Comparison of ENCODE assay signal across 8 cellular contexts in the genomic region with DNA sequence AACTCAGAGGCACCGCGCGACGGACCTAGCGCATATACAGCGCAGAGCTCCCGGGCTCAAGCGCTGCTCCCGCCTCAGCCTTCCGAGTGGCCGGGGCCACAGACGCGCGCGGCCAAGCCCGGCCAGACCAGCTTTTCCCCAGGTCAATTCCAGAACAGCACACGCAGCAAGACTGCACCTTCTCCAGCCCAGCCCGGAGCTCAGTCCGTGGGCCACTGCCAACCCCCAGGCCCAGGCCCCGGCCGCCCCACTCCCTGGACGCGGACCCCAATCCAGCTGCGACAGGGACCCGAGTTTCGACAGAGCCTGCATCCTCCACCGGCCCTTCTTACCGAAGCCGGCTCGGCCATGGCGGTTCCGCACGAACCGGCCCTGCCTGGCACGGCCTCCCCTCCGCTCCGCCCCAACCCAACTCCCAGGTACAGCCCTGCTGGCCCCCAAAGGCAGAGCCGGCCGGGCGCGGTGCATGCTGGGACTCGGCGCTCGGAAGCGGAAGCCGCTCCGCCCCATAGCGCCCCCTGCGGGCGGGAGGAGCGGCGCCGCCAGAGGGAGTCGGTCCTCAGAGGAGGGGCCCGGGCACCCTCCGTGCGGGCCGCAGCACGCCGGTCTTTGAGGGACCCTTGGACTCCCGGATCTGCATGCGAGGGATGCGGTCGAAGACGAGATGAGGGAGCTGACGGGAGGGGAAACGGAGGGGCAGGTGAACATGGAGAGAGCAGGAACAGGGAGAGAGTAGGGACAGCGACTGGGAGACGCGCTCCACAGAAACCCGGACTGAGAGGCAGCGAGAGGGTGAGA. TPM values are rescaled to one million over a fixed set of nuclear protein-coding genes. Genes with fewer than 3 reads are reported as not detected.
A peak's percentile ranks its signal among the peaks of the same experiment; 100 is the strongest.
DNase-seq lines count a peak whose midpoint lies in the region; TF ChIP-seq lines count a peak whose summit lies in the region.

A gene with protein sequence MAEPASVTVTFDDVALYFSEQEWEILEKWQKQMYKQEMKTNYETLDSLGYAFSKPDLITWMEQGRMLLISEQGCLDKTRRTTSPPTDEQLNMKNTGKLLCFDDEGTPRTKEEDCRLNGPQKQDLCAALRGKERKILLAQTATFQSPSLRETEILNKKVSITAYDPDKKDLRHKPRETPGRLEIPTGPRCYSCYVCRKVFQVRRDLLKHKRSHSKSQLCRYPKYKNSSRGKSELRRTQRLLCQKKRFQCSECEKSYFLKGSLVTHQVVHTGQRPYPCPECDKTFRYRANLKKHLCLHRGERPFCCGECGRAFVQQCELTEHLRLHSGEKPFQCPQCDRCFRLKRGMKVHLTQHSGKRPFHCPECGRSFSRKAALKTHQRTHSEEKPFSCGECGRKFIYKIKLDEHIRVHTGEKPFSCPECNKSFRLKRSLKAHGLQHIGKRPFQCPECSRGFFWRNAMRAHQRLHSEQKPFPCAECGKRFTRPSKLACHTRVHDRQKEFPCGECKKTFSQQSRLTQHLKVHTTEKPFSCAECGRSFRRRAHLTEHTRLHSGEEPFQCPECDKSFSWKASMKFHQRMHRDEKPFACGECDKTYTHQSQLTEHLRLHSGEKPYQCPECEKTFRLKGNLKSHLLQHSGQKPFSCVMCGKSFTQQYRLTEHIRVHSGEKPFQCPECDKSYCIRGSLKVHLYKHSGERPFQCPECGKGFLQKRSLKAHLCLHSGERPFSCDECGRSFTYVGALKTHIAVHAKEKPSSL (minus strand): TSS at position 461 of the 798 bp plus-strand sequence. CDS start 111 bp downstream, at position 350.

- peaks cover 26 to 37% (median 28%) of the 10 kb centered on the region in 3 experiments for H3K36me3 Mint-ChIP-seq in H9 (ENCODE audit: insufficient read depth in 1 of 3, low read depth in 3 of 3)

- H3K23me2 ChIP-seq in H9 (ENCODE audit: insufficient read length, low read depth, low read length, poor library complexity, severe bottlenecking) = peaks cover 10% of the 10 kb centered on the region

- no peaks in the 10 kb centered on the region for H4K20me1 ChIP-seq in H9 (ENCODE audit: control insufficient read depth, insufficient read depth, insufficient read length)
- H4K20me1 ChIP-seq in Loucy (ENCODE audit: insufficient read depth, low read length, poor library complexity, severe bottlenecking) = no peaks in the 10 kb centered on the region

- no CpG with 5 or more reads among the region's 72 CpGs for whole genome bisulfite sequencing in H9 (ENCODE audit: extremely low coverage, insufficient read length, low lambda C conversion rate)
- no CpG with 5 or more reads among the region's 72 CpGs for WGBS in neuronal stem cell (ENCODE audit: extremely low coverage in 2 of 2, insufficient read length in 2 of 2, insufficient replicate concordance in 1 of 2), 2 donors

- no peak within 1 kb of the TSS for H2AFZ ChIP-seq in H9 (ENCODE audit: low read length)
- H2AFZ ChIP-seq in Loucy (ENCODE audit: low read length) = peak within 1 kb of the TSS; percentile 94
- H2AFZ ChIP-seq in neuronal stem cell (ENCODE audit: low read length) = peak within 1 kb of the TSS; percentile 97

- H3K18ac ChIP-seq in H9 (ENCODE audit: insufficient read length, low read depth, low read length) (peak within 1 kb of the TSS; percentile 89), neuronal stem cell (ENCODE audit: low read length) (peak within 1 kb of the TSS; percentile 99)

- no peak within 1 kb of the TSS for H3T11ph ChIP-seq in H9 (ENCODE audit: low read length)

- H3K36me3 ChIP-seq in Loucy (ENCODE audit: insufficient read depth, low read length) (peaks cover 11% of the 10 kb centered on the region), neuronal stem cell (replicated peaks in 1 of 2; ENCODE audit: control insufficient read depth in 2 of 2, insufficient read depth in 2 of 2, low read length in 2 of 2) (peaks cover 4 to 20% of the 10 kb centered on the region in 2 donors)

- H3K9me2 ChIP-seq in Loucy (replicated peaks; ENCODE audit: low read depth, low read length) = no peaks in the 10 kb centered on the region

- no peak within 1 kb of the TSS for H4K5ac ChIP-seq in H9 (ENCODE audit: insufficient read length, low read depth, low read length)

- peak; percentile 92 for DNase-seq in GDM1 (lab: John Stamatoyannopoulos, UW)
- DNase-seq in H9 = peak; percentile 93
- DNase-seq in SHP77 (lab: John Stamatoyannopoulos, UW) = peak; percentile 75 to 86
- DNase-seq in activated gamma-delta T cell treated with Interleukin-2 at 50 U/mL for 16 hours = peak; percentile 94
- DNase-seq in foreskin fibroblast = peak; percentile 88 to 97
- DNase-seq in neuronal stem cell (ENCODE audit: low spot score) = peak; percentile 91
- peak in 48 of 49 donors; percentile 33 to 93 (median 83) for DNase-seq in substantia nigra (lab: John Stamatoyannopoulos, UW)

- peaks cover 11% of the 10 kb centered on the region for H3K9me3 ChIP-seq in H9 (ENCODE audit: control insufficient read depth, low read depth, low read length)
- H3K9me3 ChIP-seq in Loucy (ENCODE audit: insufficient read depth, low read depth, low read length) = peaks cover 10% of the 10 kb centered on the region
- peaks cover 6 to 11% of the 10 kb centered on the region in 2 donors for H3K9me3 ChIP-seq in neuronal stem cell (replicated peaks in 1 of 2; ENCODE audit: control insufficient read depth in 2 of 2, insufficient read depth in 1 of 2, low read depth in 1 of 2, low read length in 2 of 2)

- H2BK5ac ChIP-seq in H9 (ENCODE audit: insufficient read length, low read length) (no peak within 1 kb of the TSS), neuronal stem cell (ENCODE audit: low read length) (peak within 1 kb of the TSS; percentile 87)

- peak within 1 kb of the TSS; percentile 7; the same call in 1 of the 2 replicates for H2BK15ac ChIP-seq in H9 (ENCODE audit: low read depth, low read length)
- peak within 1 kb of the TSS; percentile 75 for H2BK15ac ChIP-seq in neuronal stem cell (ENCODE audit: low read length)

- H3K4me3 ChIP-seq in Loucy (ENCODE audit: low read length, poor library complexity, severe bottlenecking) = peak within 1 kb of the TSS; percentile 99
- peak within 1 kb of the TSS; percentile 99 for H3K4me3 ChIP-seq in foreskin fibroblast (ENCODE audit: low read depth in 1 of 2, low read length in 2 of 2)
- H3K4me3 ChIP-seq in neuronal stem cell (ENCODE audit: low read length in 2 of 2) = peak within 1 kb of the TSS; percentile 82 to 96

- H3K27me3 ChIP-seq in H9 (ENCODE audit: insufficient read depth, low read length) = no peaks in the 10 kb centered on the region
- no peaks in the 10 kb centered on the region for H3K27me3 ChIP-seq in Loucy (ENCODE audit: insufficient read depth, low read length, poor library complexity, severe bottlenecking)
- no peaks in the 10 kb centered on the region for H3K27me3 ChIP-seq in neuronal stem cell (ENCODE audit: control insufficient read depth in 3 of 3, insufficient read depth in 3 of 3, low read depth in 1 of 3, low read length in 3 of 3)

- H3K14ac ChIP-seq in H9 (ENCODE audit: insufficient read depth, low read length) (peak within 1 kb of the TSS; percentile 91), neuronal stem cell (ENCODE audit: low read length) (peak within 1 kb of the TSS; percentile 97)

- no peak within 1 kb of the TSS for H2BK120ac ChIP-seq in H9 (ENCODE audit: low read depth, low read length, poor library complexity, severe bottlenecking)
- H2BK120ac ChIP-seq in neuronal stem cell (ENCODE audit: low read depth, low read length) = no peak within 1 kb of the TSS

- H2AK5ac ChIP-seq in H9 (ENCODE audit: insufficient read length, low read length) (no peak within 1 kb of the TSS), neuronal stem cell (ENCODE audit: low read depth, low read length) (peak within 1 kb of the TSS; percentile 98)

- peak within 1 kb of the TSS; percentile 98 for H3K9ac ChIP-seq in H9 (ENCODE audit: extremely low read depth, insufficient read length, low read length)
- H3K9ac ChIP-seq in Loucy (ENCODE audit: low read depth, low read length, poor library complexity, severe bottlenecking) = peak within 1 kb of the TSS; percentile 100
- peak within 1 kb of the TSS; percentile 100 for H3K9ac ChIP-seq in neuronal stem cell (ENCODE audit: low read depth, low read length, poor library complexity)

- H3K23ac ChIP-seq in H9 (ENCODE audit: insufficient read length, low read depth, low read length) = no peak within 1 kb of the TSS
- H3K23ac ChIP-seq in neuronal stem cell (ENCODE audit: low read depth, low read length, poor library complexity) = peak within 1 kb of the TSS; percentile 99

- no peak within 1 kb of the TSS for H4K8ac ChIP-seq in H9 (replicated peaks; ENCODE audit: insufficient read length, low read depth, low read length)
- peak within 1 kb of the TSS; percentile 65 for H4K8ac ChIP-seq in neuronal stem cell (ENCODE audit: low read depth, low read length)

- no peaks in the 10 kb centered on the region for H3F3A ChIP-seq in Loucy (ENCODE audit: low read depth)

- no peaks in the 10 kb centered on the region for H3K27me3 Mint-ChIP-seq in H9 (ENCODE audit: low read depth)

- H3K27ac ChIP-seq in H9 (ENCODE audit: insufficient read length, low read depth, low read length) (peak within 1 kb of the TSS; percentile 43), neuronal stem cell (replicated peaks; ENCODE audit: low read length) (peak within 1 kb of the TSS; percentile 78), substantia nigra (ENCODE audit: low read depth, low read length, poor library complexity, severe bottlenecking) (peak within 1 kb of the TSS; percentile 96)

- TF ChIP-seq CTCF in H9 (conservative IDR thresholded peaks at IDR 0.05) = peak; percentile 96
- peak; percentile 69 for TF ChIP-seq CTCF in Loucy (conservative IDR thresholded peaks at IDR 0.05; ENCODE audit: low read length)
- peak; percentile 98 for TF ChIP-seq CTCF in foreskin fibroblast (IDR thresholded peaks at IDR 0.05; ENCODE audit: low read depth, low read length)

- peak within 1 kb of the TSS; percentile 62 for H3K4ac ChIP-seq in H9 (ENCODE audit: low read depth, low read length)
- H3K4ac ChIP-seq in neuronal stem cell (ENCODE audit: low read length) = peak within 1 kb of the TSS; percentile 93

- peaks cover 5% of the 10 kb centered on the region; the same call in 1 of the 2 replicates for H3K79me2 ChIP-seq in H9 (ENCODE audit: insufficient read depth, low read length)
- H3K79me2 ChIP-seq in Loucy (ENCODE audit: insufficient read depth, low read length) = peaks cover 36% of the 10 kb centered on the region

- H2BK12ac ChIP-seq in H9 (ENCODE audit: insufficient read length, low read depth, low read length) (no peak within 1 kb of the TSS), neuronal stem cell (ENCODE audit: low read length) (peak within 1 kb of the TSS; percentile 22)

- H3K56ac ChIP-seq in H9 (ENCODE audit: insufficient read length, low read depth, low read length) = peak within 1 kb of the TSS; percentile 82

- H4K91ac ChIP-seq in H9 (ENCODE audit: insufficient read length, low read depth, low read length) = peak within 1 kb of the TSS; percentile 59
- peak within 1 kb of the TSS; percentile 95 for H4K91ac ChIP-seq in neuronal stem cell (ENCODE audit: low read depth, low read length, poor library complexity)

- peaks cover 16 to 19% of the 10 kb centered on the region in 2 experiments for H3K9me3 Mint-ChIP-seq in H9

- H3K27ac Mint-ChIP-seq in H9 = peak within 1 kb of the TSS; percentile 91 to 99 (median 99)

- peaks cover 14 to 23% of the 10 kb centered on the region in 2 experiments for H3K4me1 Mint-ChIP-seq in H9

- H3K79me1 ChIP-seq in H9 (ENCODE audit: insufficient read depth, low read depth, low read length, poor library complexity, severe bottlenecking) (peaks cover 5% of the 10 kb centered on the region), neuronal stem cell (ENCODE audit: low read depth, low read length) (peaks cover 8% of the 10 kb centered on the region)

- no peaks in the 10 kb centered on the region; the same call in 1 of the 2 replicates for H3K4me1 ChIP-seq in H9 (ENCODE audit: insufficient read depth, low read length)
- H3K4me1 ChIP-seq in Loucy (ENCODE audit: insufficient read depth, low read length, poor library complexity, severe bottlenecking) = peaks cover 18% of the 10 kb centered on the region
- peaks cover 3% of the 10 kb centered on the region in 2 donors for H3K4me1 ChIP-seq in neuronal stem cell (ENCODE audit: control insufficient read depth in 2 of 2, insufficient read depth in 1 of 2, low read depth in 1 of 2, low read length in 2 of 2)

- no peak within 1 kb of the TSS for H2BK20ac ChIP-seq in H9 (ENCODE audit: low read depth, low read length, poor library complexity, severe bottlenecking)

- peak within 1 kb of the TSS; percentile 98 to 99 for H3K4me3 Mint-ChIP-seq in H9

- peak within 1 kb of the TSS; percentile 99 for H3K4me2 ChIP-seq in H9 (ENCODE audit: insufficient read depth, insufficient read length, low read length)
- H3K4me2 ChIP-seq in Loucy (ENCODE audit: low read depth, low read length, poor library complexity, severe bottlenecking) = peak within 1 kb of the TSS; percentile 99
- peak within 1 kb of the TSS; percentile 75 for H3K4me2 ChIP-seq in neuronal stem cell (ENCODE audit: insufficient read depth, low read length, poor library complexity, severe bottlenecking)

RNA-seq across cellular contexts. Expression of the gene that starts here (rescaled TPM):
- total RNA-seq in H9 (2021) = 5.3 and 5.4 TPM in 2 replicates
- 3.2 TPM for polyA plus RNA-seq in neuronal stem cell (2013, experiment 1 of 2)
- 2.7 TPM for polyA plus RNA-seq in neuronal stem cell (2013, experiment 2 of 2)

Comparison
In these comparisons a context has a peak if more than half of its experiments do, and no peak if none do; other contexts are left out.
1. Peak in every context shown above with its lines: DNase-seq, H3K4me3 ChIP-seq and H3K27ac ChIP-seq.
2. H3K27ac ChIP-seq: peak in every context shown above with its lines; median percentile 96 in substantia nigra; 78 in neuronal stem cell; 43 in H9.